8 cellular contexts compared by ENCODE assay signal in the genomic region with DNA sequence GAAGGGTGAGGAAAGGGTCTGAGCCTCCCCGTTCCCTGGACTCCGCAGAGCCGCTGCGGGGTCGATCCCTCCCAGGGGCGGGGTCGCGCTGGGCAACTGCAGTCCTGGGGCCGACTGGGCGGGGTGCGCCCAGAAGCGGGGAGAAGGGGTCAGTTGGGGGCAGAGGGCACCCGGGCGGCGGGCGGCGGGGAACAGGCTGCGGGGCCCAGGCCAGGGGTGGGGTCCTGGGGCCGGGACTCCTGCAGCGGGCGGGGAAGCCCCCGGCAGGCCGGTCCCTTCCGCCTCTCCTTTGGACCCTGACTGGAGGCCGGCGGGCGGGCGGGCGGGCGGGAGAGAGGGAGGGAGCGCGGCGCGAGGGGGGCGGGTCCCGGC. TPM values are rescaled to one million over a fixed set of nuclear protein-coding genes. Genes with fewer than 3 reads are reported as not detected.
DNase-seq lines count a peak whose midpoint lies in the region; ATAC-seq and TF ChIP-seq lines count a peak whose summit lies in the region.

No MANE protein-coding gene starts in this region.

- H3K4me3 Mint-ChIP-seq in activated CD8-positive, alpha-beta memory T cell treated with anti-CD3 and anti-CD28 coated beads, Interleukin-2, amount 10 ng/mL, durations not matched to agents 7 days and 5 days, result peak overlapping the region; percentile 100

- peaks cover 31% of the 10 kb centered on the region for H3K4me1 Mint-ChIP-seq in activated CD8-positive, alpha-beta memory T cell treated with anti-CD3 and anti-CD28 coated beads, Interleukin-2, amount 10 ng/mL, durations not matched to agents 7 days and 5 days

- H3K9ac ChIP-seq in liver (ENCODE audit: low read depth in 1 of 2, low read length in 2 of 2), result peak overlapping the region; percentile 85 to 91

- H3K36me3 Mint-ChIP-seq in activated CD8-positive, alpha-beta memory T cell treated with anti-CD3 and anti-CD28 coated beads, Interleukin-2, amount 10 ng/mL, durations not matched to agents 7 days and 5 days, result peaks cover 31% of the 10 kb centered on the region

- in situ Hi-C loops in astrocyte of the cerebellum (cut with HindIII; ENCODE audit: low sequenced_read_pairs), result no loop called here

- peak; percentile 59 for ATAC-seq in activated CD8-positive, alpha-beta memory T cell treated with anti-CD3 and anti-CD28 coated beads, Interleukin-2, amount 10 ng/mL, durations not matched to agents 7 days and 5 days
- ATAC-seq in HG03571 (IDR thresholded peaks at IDR 0.05; ENCODE audit: unreplicated experiment), result peak; percentile 45
- peak; percentile 60 for ATAC-seq in upper lobe of right lung

- H3K4me1 ChIP-seq in liver (ENCODE audit: control insufficient read depth in 4 of 4, insufficient read depth in 4 of 4, low read length in 3 of 4), result peaks cover 4 to 40% (median 30%) of the 10 kb centered on the region in 4 donors
- peaks cover 37% of the 10 kb centered on the region for H3K4me1 ChIP-seq in upper lobe of right lung

- H3K27me3 ChIP-seq in liver (ENCODE audit: control insufficient read depth in 4 of 4, insufficient read depth in 4 of 4, low read length in 3 of 4), result no peaks in the 10 kb centered on the region
- H3K27me3 ChIP-seq in upper lobe of right lung, result no peaks in the 10 kb centered on the region

- WGBS in liver, result under 1% methylated on average over 30 of the region's 36 CpGs

- DNase-seq in activated CD8-positive, alpha-beta memory T cell treated with anti-CD3 and anti-CD28 coated beads, Interleukin-2, amount 10 ng/mL, durations not matched to agents 7 days and 5 days, result no peak
- DNase-seq in activated CD8-positive, alpha-beta memory T cell treated with anti-CD3 and anti-CD28 coated beads, Interleukin-2, amount 50 U/mL, for 4 hours, result no peak
- DNase-seq in astrocyte of the cerebellum (ENCODE audit: low read depth), result no peak
- no peak for DNase-seq in upper lobe of right lung
- no peak for DNase-seq in stimulated activated naive CD4-positive, alpha-beta T cell (lab: John Stamatoyannopoulos, UW)
- DNase-seq in NCI-H187 (lab: John Stamatoyannopoulos, UW), result no peak

- H3K4me3 ChIP-seq in astrocyte of the cerebellum (ENCODE audit: low read depth, low read length) (peak overlapping the region; percentile 99), liver (ENCODE audit: low read depth in 1 of 3, low read length in 3 of 3) (peak overlapping the region; percentile 93 to 98 (median 97)), upper lobe of right lung (peak overlapping the region; percentile 88)

- TF ChIP-seq RAD21 in liver (IDR thresholded peaks at IDR 0.05), result no peak

- H3K9me3 ChIP-seq in liver (ENCODE audit: control insufficient read depth in 4 of 4, low read length in 3 of 4), result no peaks in the 10 kb centered on the region
- H3K9me3 ChIP-seq in upper lobe of right lung, result no peaks in the 10 kb centered on the region

- CTCF ChIA-PET in activated CD8-positive, alpha-beta memory T cell treated with anti-CD3 and anti-CD28 coated beads, Interleukin-2, amount 10 ng/mL, durations not matched to agents 7 days and 5 days (lab: Charles Lee), result interaction anchor here (1.0 to 3.8 kb wide), 6 partner anchors 10 to 62 kb away, joined by 3 to 48 read pairs (median 8); a partner anchor contains a TSS

- no peak for TF ChIP-seq CTCF in astrocyte of the cerebellum (IDR thresholded peaks at IDR 0.05; ENCODE audit: low read depth, low read length, missing control alignments)
- TF ChIP-seq CTCF in liver (IDR thresholded peaks at IDR 0.05; ENCODE audit: low read depth, low read length, missing input control), result no peak
- no peak for TF ChIP-seq CTCF in upper lobe of right lung (IDR thresholded peaks at IDR 0.05)

- intact Hi-C loops in upper lobe of right lung (cut with DNase I), result no loop called here

- peaks cover 0 to 3% (median 1%) of the 10 kb centered on the region in 4 donors for H3K36me3 ChIP-seq in liver (ENCODE audit: control insufficient read depth in 4 of 4, insufficient read depth in 3 of 4, low read depth in 1 of 4, low read length in 3 of 4)
- no peaks in the 10 kb centered on the region for H3K36me3 ChIP-seq in upper lobe of right lung

- H3K27ac ChIP-seq in liver (ENCODE audit: low read depth in 1 of 2, low read length in 2 of 2) (peak overlapping the region; percentile 99 to 100), upper lobe of right lung (peak overlapping the region; percentile 99)

- H3K27ac Mint-ChIP-seq in activated CD8-positive, alpha-beta memory T cell treated with anti-CD3 and anti-CD28 coated beads, Interleukin-2, amount 10 ng/mL, durations not matched to agents 7 days and 5 days, result peak overlapping the region; percentile 96

- no peaks in the 10 kb centered on the region for H3K27me3 Mint-ChIP-seq in activated CD8-positive, alpha-beta memory T cell treated with anti-CD3 and anti-CD28 coated beads, Interleukin-2, amount 10 ng/mL, durations not matched to agents 7 days and 5 days

- H3K9me3 Mint-ChIP-seq in activated CD8-positive, alpha-beta memory T cell treated with anti-CD3 and anti-CD28 coated beads, Interleukin-2, amount 10 ng/mL, durations not matched to agents 7 days and 5 days (ENCODE audit: low read depth), result no peaks in the 10 kb centered on the region

TF ChIP-seq in liver, 16 proteins besides CTCF, POLR2A, EP300 and RAD21:
- TF ChIP-seq TAF1 (conservative IDR thresholded peaks at IDR 0.05) (peak; percentile 31), FOXA2 (IDR thresholded peaks at IDR 0.05) (no peak)
TF ChIP-seq in liver: peak in this region for 1.

RNA-seq across cellular contexts. Expression of a gene that starts 0.4 kb away (rescaled TPM):
- total RNA-seq in activated CD8-positive, alpha-beta memory T cell treated with anti-CD3 and anti-CD28 coated beads, Interleukin-2, amount 10 ng/mL, durations not matched to agents 7 days and 5 days, result 100 to 1,000 TPM in 1 of 2 experiments, 10 to 100 TPM in 1; 96.5 to 113 TPM
- total RNA-seq in liver, result 10 to 100 TPM; 43.6 to 48.6 TPM
- 10 to 100 TPM; 19.6 to 25.1 TPM for polyA plus RNA-seq in liver
- 81.7 TPM for total RNA-seq in upper lobe of right lung

RNA-seq across cellular contexts. Expression of a gene that starts 10.3 kb away (rescaled TPM):
- 10 to 100 TPM in 1 of 2 experiments, 1 to 10 TPM in 1; 9.6 to 17.4 TPM for total RNA-seq in activated CD8-positive, alpha-beta memory T cell treated with anti-CD3 and anti-CD28 coated beads, Interleukin-2, amount 10 ng/mL, durations not matched to agents 7 days and 5 days
- total RNA-seq in liver (1 to 10 TPM; 6.2 to 9.6 TPM), upper lobe of right lung (8.6 TPM)
- polyA plus RNA-seq in liver, result 1 to 10 TPM; 3.2 to 6.0 TPM

RNA-seq across cellular contexts. Expression of a gene that starts 10.4 kb away (rescaled TPM):
- 100 to 1,000 TPM; 140 to 161 TPM for total RNA-seq in activated CD8-positive, alpha-beta memory T cell treated with anti-CD3 and anti-CD28 coated beads, Interleukin-2, amount 10 ng/mL, durations not matched to agents 7 days and 5 days
- 10 to 100 TPM; 28.6 to 47.2 TPM for total RNA-seq in liver
- 10 to 100 TPM in 1 of 2 donors, 1 to 10 TPM in 1; 8.7 to 13.0 TPM for polyA plus RNA-seq in liver
- total RNA-seq in upper lobe of right lung, result 36.8 TPM

RNA-seq across cellular contexts. Expression of a gene that starts 46.6 kb away (rescaled TPM):
- total RNA-seq in activated CD8-positive, alpha-beta memory T cell treated with anti-CD3 and anti-CD28 coated beads, Interleukin-2, amount 10 ng/mL, durations not matched to agents 7 days and 5 days, result 1 to 10 TPM; 4.5 to 8.0 TPM
- 1 to 10 TPM; 5.8 to 8.0 TPM for total RNA-seq in liver
- polyA plus RNA-seq in liver, result 1 to 10 TPM; 4.2 to 7.2 TPM
- 5.7 TPM for total RNA-seq in upper lobe of right lung

RNA-seq across cellular contexts. Expression of a gene that starts 56.3 kb away (rescaled TPM):
- total RNA-seq in activated CD8-positive, alpha-beta memory T cell treated with anti-CD3 and anti-CD28 coated beads, Interleukin-2, amount 10 ng/mL, durations not matched to agents 7 days and 5 days, result 10 to 100 TPM; 13.6 to 17.0 TPM
- total RNA-seq in liver, result 1 to 10 TPM; 4.7 to 5.9 TPM
- 1 to 10 TPM; 3.2 to 5.7 TPM for polyA plus RNA-seq in liver
- 5.6 TPM for total RNA-seq in upper lobe of right lung
